ENCODE assay signal across 8 cellular contexts in the genomic region with DNA sequence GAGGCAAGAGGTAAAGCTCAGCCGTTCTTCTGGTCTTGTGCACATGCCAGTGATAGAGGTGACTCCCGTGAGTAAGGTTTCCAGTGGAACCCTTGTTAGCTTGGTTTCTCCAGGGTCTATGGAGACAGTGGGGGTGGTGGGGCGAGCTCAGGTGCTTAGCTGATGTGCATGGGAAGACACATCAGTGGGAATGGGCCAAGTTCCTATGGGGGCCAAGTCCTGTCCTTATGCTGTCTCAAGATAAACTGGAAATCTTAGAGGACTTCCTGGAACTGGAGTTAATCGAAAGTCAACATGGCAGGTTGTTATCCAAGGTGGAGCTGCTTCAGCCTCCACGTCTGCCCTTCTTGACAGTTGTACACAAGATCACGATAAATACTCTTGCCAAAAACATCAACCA.
"Had no signal": no experiment of that assay in that cellular context is flagged by ENCODE, and none has a peak within 500 bp of the region (broad histone marks: within the 10 kb centered on the region; RNA-seq: fewer than 3 reads in every experiment).

No MANE protein-coding gene starts in this region.

- H2AFZ ChIP-seq: GM23248 had no signal

- H3K4me1 Mint-ChIP-seq: H9 had no signal

- H3K4me3 ChIP-seq: GM23248 had no signal

- FAIRE-seq: H54, HTR-8/SVneo had no signal

- DNase-seq: GM23248, GOT3, HCEC 1CT, IMR-90, KBM-7 had no signal

- H3K4me3 Mint-ChIP-seq: H9 had no signal

- H3K9ac ChIP-seq: GM23248 had no signal

- H3K27ac Mint-ChIP-seq: H9 had no signal

- H3K27ac ChIP-seq: GM23248 had no signal
